In genomic region chr19:46515879-46516350, GRCh38 we compare ENCODE assay signal across 9 cellular contexts. TPM values are rescaled to one million over a fixed set of nuclear protein-coding genes. Genes with fewer than 3 reads are reported as not detected.
A peak's percentile ranks its signal among the peaks of the same experiment; 100 is the strongest.
DNase-seq lines count a peak whose midpoint lies in the region; ATAC-seq, FAIRE-seq and TF ChIP-seq lines count a peak whose summit lies in the region.
"Had no signal": no experiment of that assay in that cellular context is flagged by ENCODE, and none has a peak within 500 bp of the region (broad histone marks: within the 10 kb centered on the region; RNA-seq: fewer than 3 reads in every experiment).

No MANE protein-coding gene starts in this region.

- H3K27me3 ChIP-seq in CD8-positive, alpha-beta T cell (ENCODE audit: insufficient read depth, low read length), result no peaks in the 10 kb centered on the region
- H3K27me3 ChIP-seq: SJSA1 had no signal

- TF ChIP-seq CTCF in CD8-positive, alpha-beta T cell (IDR thresholded peaks at IDR 0.05), result peak; percentile 77
- TF ChIP-seq CTCF in coronary artery (IDR thresholded peaks at IDR 0.05), result peak; percentile 66
- no peak for TF ChIP-seq CTCF in mucosa of descending colon (IDR thresholded peaks at IDR 0.05)

- H3K9me3 ChIP-seq in CD8-positive, alpha-beta T cell (ENCODE audit: low read length), result no peaks in the 10 kb centered on the region
- H3K9me3 ChIP-seq in mucosa of descending colon, result no peaks in the 10 kb centered on the region
- H3K9me3 ChIP-seq: SJSA1 had no signal

- H3K27ac Mint-ChIP-seq in CD8-positive, alpha-beta T cell, result peak overlapping the region; percentile 7

- TF ChIP-seq POLR2A in H54 (IDR thresholded peaks at IDR 0.05; ENCODE audit: low read depth, low read length), result no peak

- peak; percentile 63 for ATAC-seq in CD8-positive, alpha-beta T cell
- peak; percentile 44 for ATAC-seq in mucosa of descending colon

- no peak overlapping the region for H3K4me3 Mint-ChIP-seq in CD8-positive, alpha-beta T cell

- FAIRE-seq in H54 (lab: Jason Lieb, UNC) (no peak), GM19239 (lab: Jason Lieb, UNC) (no peak)

- no peak overlapping the region for H3K4me3 ChIP-seq in CD8-positive, alpha-beta T cell (ENCODE audit: low read depth, low read length)
- H3K4me3 ChIP-seq in coronary artery, result no peak overlapping the region
- no peak overlapping the region for H3K4me3 ChIP-seq in mucosa of descending colon
- H3K4me3 ChIP-seq: SJSA1 had no signal

- H3K9me3 Mint-ChIP-seq in CD8-positive, alpha-beta T cell, result peaks cover 2% of the 10 kb centered on the region

- H3K4me1 ChIP-seq in CD8-positive, alpha-beta T cell (ENCODE audit: insufficient read depth, low read length), result peaks cover 37% of the 10 kb centered on the region
- H3K4me1 ChIP-seq in mucosa of descending colon (ENCODE audit: low read depth), result no peaks in the 10 kb centered on the region

- peaks cover 34% of the 10 kb centered on the region for H3K4me1 Mint-ChIP-seq in CD8-positive, alpha-beta T cell (ENCODE audit: low read depth)

- H3K27me3 Mint-ChIP-seq in CD8-positive, alpha-beta T cell (ENCODE audit: low read depth), result peaks cover 15% of the 10 kb centered on the region

- no peak overlapping the region for H3K27ac ChIP-seq in CD8-positive, alpha-beta T cell (ENCODE audit: low read depth, low read length)
- no peak overlapping the region for H3K27ac ChIP-seq in coronary artery
- H3K27ac ChIP-seq: SJSA1 had no signal

- POLR2A ChIA-PET in CD8-positive, alpha-beta T cell (lab: Charles Lee), result interaction anchor here (0.9 kb wide), 1 partner anchor 14 kb away, joined by 3 read pairs; no protein-coding TSS in a partner anchor

- H3K36me3 ChIP-seq in CD8-positive, alpha-beta T cell (ENCODE audit: insufficient read depth, low read length), result no peaks in the 10 kb centered on the region
- no peaks in the 10 kb centered on the region for H3K36me3 ChIP-seq in mucosa of descending colon (ENCODE audit: low read depth)
- H3K36me3 ChIP-seq: SJSA1 had no signal

- CTCF ChIA-PET in CD8-positive, alpha-beta T cell (lab: Charles Lee), result interaction anchor here (0.6 to 20.2 kb wide), 18 partner anchors 8 to 229 kb away, joined by 3 to 459 read pairs (median 5); no protein-coding TSS in a partner anchor

- peak in 3 of 7 experiments; percentile 24 to 60 (median 40) for DNase-seq in CD8-positive, alpha-beta T cell
- peak; percentile 35 for DNase-seq in H54 (ENCODE audit: insufficient read length, low spot score)
- peak; percentile 39 for DNase-seq in RPMI8226
- no peak for DNase-seq in coronary artery (ENCODE audit: low spot score)
- DNase-seq in mucosa of descending colon, result no peak
- no peak for DNase-seq in DMS153 treated with DMSO at 0.1 percent for 48 hours (lab: John Stamatoyannopoulos, UW; ENCODE audit: unreplicated experiment)
- no peak for DNase-seq in GM19239 (ENCODE audit: insufficient read length, low spot score)
- no peak for DNase-seq in NCI-H526 treated with DMSO at 0.1 percent for 48 hours (lab: John Stamatoyannopoulos, UW)

- no peaks in the 10 kb centered on the region for H3K36me3 Mint-ChIP-seq in CD8-positive, alpha-beta T cell

- intact Hi-C loops in CD8-positive, alpha-beta T cell (cut with DNase I, micrococcal nuclease), result loop anchor here (1.0 to 10.0 kb wide), 3 partner anchors 13 to 231 kb away; no protein-coding TSS in a partner anchor
- intact Hi-C loops in mucosa of descending colon (cut with DNase I, micrococcal nuclease), result no loop called here

RNA-seq across cellular contexts. Expression of gene PNMA8B, which starts 20.2 kb away (rescaled TPM):
- not detected for total RNA-seq in CD8-positive, alpha-beta T cell
- total RNA-seq in mucosa of descending colon, result 1 to 10 TPM in 1 of 3 donors, under 1 TPM in 2; 0.12 to 2.3 (median 0.36) TPM
- total RNA-seq: SJSA1 had no signal

RNA-seq across cellular contexts. Expression of gene PNMA8A, which starts 44.6 kb away (rescaled TPM):
- total RNA-seq in CD8-positive, alpha-beta T cell, result not detected
- total RNA-seq in mucosa of descending colon, result 1 to 10 TPM in 1 of 3 donors, under 1 TPM in 2; 0.20 to 3.2 (median 0.80) TPM

Comparison
In these comparisons a context has a peak if more than half of its experiments do, and no peak if none do; other contexts are left out.
1. DNase-seq: peak in H54 (single experiment) and RPMI8226 (single experiment); none in coronary artery (single experiment), mucosa of descending colon (0 of 3), DMS153 treated with DMSO at 0.1 percent for 48 hours (single experiment), GM19239 (single experiment) and NCI-H526 treated with DMSO at 0.1 percent for 48 hours (single experiment).
2. intact Hi-C loops: an anchor here in CD8-positive, alpha-beta T cell (1.0 to 10.0 kb wide); none called in mucosa of descending colon.